ENCODE assay signal across 8 cellular contexts in genomic region chr6:57046332-57047256, GRCh38. TPM values are rescaled to one million over a fixed set of nuclear protein-coding genes. Genes with fewer than 3 reads are reported as not detected.
A peak's percentile ranks its signal among the peaks of the same experiment; 100 is the strongest.
DNase-seq lines count a peak whose midpoint lies in the region; ATAC-seq and TF ChIP-seq lines count a peak whose summit lies in the region.
"Not testable (repeated sequence)": the region's sequence is repeated elsewhere in the genome, so short reads cannot be mapped to it uniquely, and the experiment has no call there.

TSS of gene KIAA1586 (plus strand) at chr6:57046693. CDS start at chr6:57046756, 63 bp downstream.

- H3K4me1 Mint-ChIP-seq in T-helper 17 cell, result peaks cover 19% of the 10 kb centered on the region

- WGBS in right cardiac atrium, result under 1% methylated on average over 42 of the region's 78 CpGs

- not testable (repeated sequence) for H3K4me1 ChIP-seq in right cardiac atrium (ENCODE audit: control insufficient read depth, insufficient read depth, low read length); rectal smooth muscle tissue (ENCODE audit: control insufficient read depth, insufficient read depth, low read length)
- peaks cover 17% of the 10 kb centered on the region for H3K4me1 ChIP-seq in vagina

- H3K27me3 ChIP-seq in right cardiac atrium (ENCODE audit: control insufficient read depth, insufficient read depth); rectal smooth muscle tissue (ENCODE audit: control insufficient read depth, insufficient read depth, low read length); vagina: not testable (repeated sequence)

- DNase-seq in NCI-H1694 (lab: John Stamatoyannopoulos, UW) (peak; percentile 85), T-helper 17 cell (peak; percentile 61 to 73 (median 66)), anterior cingulate cortex (lab: John Stamatoyannopoulos, UW) (peak; percentile 44 to 96 (median 91)), right cardiac atrium (peak; percentile 92 to 96 (median 96)), vagina (ENCODE audit: extremely low spot score in 2 of 2) (peak in 1 of 2 donors; percentile 93)

- H3K4me3 ChIP-seq in right cardiac atrium (ENCODE audit: low read length) (peak within 1 kb of the TSS; percentile 53), rectal smooth muscle tissue (ENCODE audit: low read length) (peak within 1 kb of the TSS; percentile 70), vagina (peak within 1 kb of the TSS; percentile 44 to 53)

- not testable (repeated sequence) for H3K27ac ChIP-seq in right cardiac atrium (ENCODE audit: low read length)
- H3K27ac ChIP-seq in rectal smooth muscle tissue (ENCODE audit: low read depth, low read length) (peak within 1 kb of the TSS; percentile 66), vagina (peak within 1 kb of the TSS; percentile 43)

- ATAC-seq in HG02885 (IDR thresholded peaks at IDR 0.05; ENCODE audit: poor library complexity, unreplicated experiment), result peak; percentile 96
- peak; percentile 91 for ATAC-seq in T-helper 17 cell
- peak; percentile 100 for ATAC-seq in right cardiac atrium

- H3K36me3 Mint-ChIP-seq in T-helper 17 cell (ENCODE audit: low read depth), result not testable (repeated sequence)

- H3K9me3 ChIP-seq in T-helper 17 cell (ENCODE audit: control insufficient read depth, low read length, poor library complexity, severe bottlenecking); right cardiac atrium (ENCODE audit: control insufficient read depth, low read length); vagina: not testable (repeated sequence)

- TF ChIP-seq POLR2A in GM15510 (IDR thresholded peaks at IDR 0.05; ENCODE audit: borderline replicate concordance, extremely low read depth, insufficient read length) (peak; percentile 70), vagina (IDR thresholded peaks at IDR 0.05) (peak in 1 of 2 donors; percentile 72)

- not testable (repeated sequence) for H3K36me3 ChIP-seq in rectal smooth muscle tissue (ENCODE audit: control insufficient read depth, insufficient read depth, low read length); vagina

- peak in 1 of 3 experiments; percentile 10 for TF ChIP-seq CTCF in vagina (IDR thresholded peaks at IDR 0.05)

- H3K9ac ChIP-seq in rectal smooth muscle tissue (ENCODE audit: low read length), result not testable (repeated sequence)

- H3K27me3 Mint-ChIP-seq in T-helper 17 cell, result peaks cover 14% of the 10 kb centered on the region

- H3K4me3 Mint-ChIP-seq in T-helper 17 cell, result peak within 1 kb of the TSS; percentile 96

- H3K27ac Mint-ChIP-seq in T-helper 17 cell, result peak within 1 kb of the TSS; percentile 93

- intact Hi-C loops in right cardiac atrium (cut with DNase I), result not testable (repeated sequence)
- intact Hi-C loops in vagina (cut with DNase I), result loop anchor here (5.0 kb wide), 1 partner anchor 94 kb away; no protein-coding TSS in a partner anchor

RNA-seq across cellular contexts. Expression of gene KIAA1586, which starts in this region (rescaled TPM):
- total RNA-seq in T-helper 17 cell (10 to 100 TPM; 11.9 to 17.3 TPM), right cardiac atrium (10 to 100 TPM in 1 of 4 donors, 1 to 10 TPM in 3; 6.3 to 10.3 (median 9.1) TPM), vagina (6.6 TPM)
- polyA plus RNA-seq in right cardiac atrium, result 3.1 TPM
